39 cellular contexts compared by ENCODE assay signal in the genomic region with DNA sequence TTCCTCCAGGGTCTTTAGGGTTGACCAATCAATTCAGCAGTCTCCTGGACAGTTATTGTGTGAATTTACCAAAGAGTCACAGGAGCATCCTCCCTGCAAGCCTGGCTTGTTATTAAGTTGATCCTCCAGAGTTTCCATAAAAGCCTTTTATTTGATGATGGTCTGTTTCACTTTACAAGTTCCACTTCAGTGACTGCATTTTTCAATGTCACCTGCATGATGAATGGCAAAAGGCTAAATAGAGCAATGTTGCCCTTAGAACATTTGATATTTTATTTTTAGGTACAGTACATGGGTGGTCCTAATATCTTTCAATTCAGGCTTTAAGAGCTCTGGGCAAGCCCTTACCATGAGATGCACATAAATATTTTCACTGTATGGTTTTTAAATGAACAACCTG. TPM values are rescaled to one million over a fixed set of nuclear protein-coding genes. Genes with fewer than 3 reads are reported as not detected.
"Had no signal": no experiment of that assay in that cellular context is flagged by ENCODE, and none has a peak within 500 bp of the region (broad histone marks: within the 10 kb centered on the region; RNA-seq: fewer than 3 reads in every experiment).

No MANE protein-coding gene starts in this region.

- H3K27ac ChIP-seq: VCaP had no signal

- H3K4me1 Mint-ChIP-seq: activated B cell treated with CpG ODN at 0.5 μM for 24 hours; activated CD8-positive, alpha-beta memory T cell treated with anti-CD3 and anti-CD28 coated beads, Interleukin-2, amount 10 ng/mL, durations not matched to agents 7 days and 5 days; activated naive CD4-positive, alpha-beta T cell treated with anti-CD3 and anti-CD28 coated beads, Interleukin-2, amount 10 ng/mL, durations not matched to agents 7 days and 5 days; activated naive CD8-positive, alpha-beta T cell treated with anti-CD3 and anti-CD28 coated beads, Interleukin-2, amount 50 U/mL, for 24 hours; brain had no signal

- H3K36me3 Mint-ChIP-seq: activated CD8-positive, alpha-beta memory T cell treated with anti-CD3 and anti-CD28 coated beads, Interleukin-2, amount 10 ng/mL, durations not matched to agents 7 days and 5 days; activated naive CD4-positive, alpha-beta T cell treated with anti-CD3 and anti-CD28 coated beads, Interleukin-2, amount 10 ng/mL, durations not matched to agents 7 days and 5 days; brain had no signal

- ATAC-seq: activated CD8-positive, alpha-beta memory T cell treated with anti-CD3 and anti-CD28 coated beads, Interleukin-2, amount 10 ng/mL, durations not matched to agents 7 days and 5 days; activated naive CD8-positive, alpha-beta T cell treated with anti-CD3 and anti-CD28 coated beads, Interleukin-2, amount 50 U/mL, for 24 hours; Panc1; Right ventricle myocardium inferior had no signal

- H3K4me3 Mint-ChIP-seq: activated B cell treated with CpG ODN at 0.5 μM for 24 hours; activated CD4-positive, alpha-beta memory T cell treated with anti-CD3 and anti-CD28 coated beads for 36 hours; activated CD8-positive, alpha-beta memory T cell treated with anti-CD3 and anti-CD28 coated beads, Interleukin-2, amount 10 ng/mL, durations not matched to agents 7 days and 5 days; activated naive CD4-positive, alpha-beta T cell treated with anti-CD3 and anti-CD28 coated beads, Interleukin-2, amount 10 ng/mL, durations not matched to agents 7 days and 5 days; activated naive CD8-positive, alpha-beta T cell; activated naive CD8-positive, alpha-beta T cell treated with anti-CD3 and anti-CD28 coated beads, Interleukin-2, amount 50 U/mL, for 24 hours; brain had no signal

- H3K27me3 Mint-ChIP-seq: brain had no signal

- H3K27ac Mint-ChIP-seq: activated B cell treated with CpG ODN at 0.5 μM for 24 hours; activated CD4-positive, alpha-beta memory T cell treated with anti-CD3 and anti-CD28 coated beads for 36 hours; activated CD8-positive, alpha-beta memory T cell treated with anti-CD3 and anti-CD28 coated beads, Interleukin-2, amount 10 ng/mL, durations not matched to agents 7 days and 5 days; activated naive CD4-positive, alpha-beta T cell treated with anti-CD3 and anti-CD28 coated beads, Interleukin-2, amount 10 ng/mL, durations not matched to agents 7 days and 5 days; activated naive CD8-positive, alpha-beta T cell; activated naive CD8-positive, alpha-beta T cell treated with anti-CD3 and anti-CD28 coated beads, Interleukin-2, amount 50 U/mL, for 24 hours; brain had no signal

- DNase-seq: activated B cell treated with CpG ODN at 0.5 μM for 24 hours; activated CD4-positive, alpha-beta memory T cell treated with anti-CD3 and anti-CD28 coated beads for 36 hours; activated CD4-positive, alpha-beta T cell treated with anti-CD3 and anti-CD28 coated beads for 4 hours; activated CD4-positive, alpha-beta T cell treated with anti-CD3 and anti-CD28 coated beads, Interleukin-2, amount 50 U/mL, for 1 hour; activated CD4-positive, CD25-positive, alpha-beta regulatory T cell treated with anti-CD3 and anti-CD28 coated beads, Interleukin-2, amount 50 U/mL, for 72 hours; activated CD8-positive, alpha-beta memory T cell treated with anti-CD3 and anti-CD28 coated beads, Interleukin-2, amount 10 ng/mL, durations not matched to agents 7 days and 5 days; activated CD8-positive, alpha-beta memory T cell treated with anti-CD3 and anti-CD28 coated beads, Interleukin-2, amount 50 U/mL, for 48 hours; activated effector memory CD4-positive, alpha-beta T cell treated with Interleukin-2 at 50 U/mL for 16 hours; activated naive CD4-positive, alpha-beta T cell treated with anti-CD3 and anti-CD28 coated beads, Interleukin-2, amount 10 ng/mL, durations not matched to agents 7 days and 5 days; activated naive CD8-positive, alpha-beta T cell treated with anti-CD3 and anti-CD28 coated beads, Interleukin-2, amount 50 U/mL, for 24 hours; activated T-cell treated with anti-CD3 and anti-CD28 coated beads, Interleukin-2, amount 50 U/mL, for 48 hours; anterior cingulate cortex; caudate nucleus; cerebellar nuclear complex; IMR-90; Karpas-422; KBM-7; NCI-H1048; NCI-H1436; NCI-H187; NCI-H2029 treated with DMSO at 0.1 percent for 48 hours; NCI-H345; NCI-H524 treated with DMSO at 0.1 percent for 48 hours; NCI-H774; RPMI8226; SIG-M5; SW 1271; T-helper 1 cell; T-helper 2 cell; T-helper 9 cell had no signal

RNA-seq across cellular contexts. Expression of a gene that starts 22.7 kb away (rescaled TPM):
- total RNA-seq: activated B cell treated with CpG ODN at 0.5 μM for 24 hours; activated CD4-positive, alpha-beta memory T cell treated with anti-CD3 and anti-CD28 coated beads for 36 hours; activated CD8-positive, alpha-beta memory T cell treated with anti-CD3 and anti-CD28 coated beads, Interleukin-2, amount 10 ng/mL, durations not matched to agents 7 days and 5 days; bronchial epithelial cell; IMR-90; MCF 10A; NCI-H460; Right ventricle myocardium inferior; SK-MEL-5 had no signal
- polyA plus RNA-seq: IMR-90 had no signal
